Comparison of ENCODE assay signal across 13 cellular contexts in the genomic region with DNA sequence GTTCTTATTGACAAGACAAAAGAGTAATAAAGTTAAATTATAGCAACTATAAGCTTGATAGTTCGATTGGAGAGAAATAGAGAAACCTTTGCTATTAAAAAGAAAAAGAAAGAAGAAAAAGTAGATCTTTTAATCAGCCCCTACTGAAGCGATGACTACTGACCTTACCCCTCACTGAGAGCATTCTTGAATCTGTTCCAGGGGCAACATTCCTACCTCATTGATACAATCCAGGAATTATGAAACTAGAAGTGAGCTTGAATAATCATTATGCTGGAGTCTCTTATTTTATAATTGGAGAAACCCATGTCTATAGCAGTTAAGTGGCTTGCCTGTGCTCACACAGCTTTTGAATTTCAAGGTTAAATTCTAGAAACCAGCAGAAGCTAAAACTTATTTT.
DNase-seq lines count a peak whose midpoint lies in the region; ATAC-seq and TF ChIP-seq lines count a peak whose summit lies in the region.
"Had no signal": no experiment of that assay in that cellular context is flagged by ENCODE, and none has a peak within 500 bp of the region (broad histone marks: within the 10 kb centered on the region; RNA-seq: fewer than 3 reads in every experiment).

No MANE protein-coding gene starts in this region.

- no peaks in the 10 kb centered on the region for H4K20me1 ChIP-seq in GM23338 (replicated peaks; ENCODE audit: insufficient read depth)

- H3K36me3 ChIP-seq in GM23338 (ENCODE audit: insufficient read depth) (no peaks in the 10 kb centered on the region), mucosa of descending colon (ENCODE audit: low read depth) (no peaks in the 10 kb centered on the region)
- H3K36me3 ChIP-seq: ascending aorta had no signal

- no peak overlapping the region for H3K4me3 Mint-ChIP-seq in GM23338
- no peak overlapping the region for H3K4me3 Mint-ChIP-seq in activated T-helper 2 cell treated with anti-CD3 and anti-CD28 coated beads, Interferon-gamma antibody, Interleukin-2, Interleukin-4, amounts not matched to agents 10 μg/mL and 5 μg/mL and 100 μg/mL, durations not matched to agents 14 hours and 24 hours and 36 hours (ENCODE audit: low read depth)
- H3K4me3 Mint-ChIP-seq: activated T-cell treated with anti-CD3 and anti-CD28 coated beads, Interleukin-2, amount 50 U/mL, for 4 hours had no signal

- H3K9me3 ChIP-seq in mucosa of descending colon: no peaks in the 10 kb centered on the region
- H3K9me3 ChIP-seq: ascending aorta had no signal

- ATAC-seq in GM23338 (no peak), mucosa of descending colon (no peak)
- ATAC-seq: activated CD4-positive, CD25-positive, alpha-beta regulatory T cell treated with anti-CD3 and anti-CD28 coated beads, Interleukin-2, amount 50 U/mL, for 24 hours; activated T-cell treated with anti-CD3 and anti-CD28 coated beads, Interleukin-2, amount 50 U/mL, for 4 hours; HCT116 had no signal

- H2AFZ ChIP-seq in GM23338: no peak overlapping the region

- H3K79me2 ChIP-seq in GM23338 (replicated peaks; ENCODE audit: insufficient read depth): no peaks in the 10 kb centered on the region

- H3K4me3 ChIP-seq in GM23338: no peak overlapping the region
- no peak overlapping the region for H3K4me3 ChIP-seq in mucosa of descending colon
- H3K4me3 ChIP-seq: ascending aorta had no signal

- H3K27me3 ChIP-seq in GM23338 (ENCODE audit: insufficient read depth): no peaks in the 10 kb centered on the region
- H3K27me3 ChIP-seq: ascending aorta had no signal

- H3K27ac Mint-ChIP-seq in GM23338: no peak overlapping the region
- H3K27ac Mint-ChIP-seq in activated T-helper 2 cell treated with anti-CD3 and anti-CD28 coated beads, Interferon-gamma antibody, Interleukin-2, Interleukin-4, amounts not matched to agents 10 μg/mL and 5 μg/mL and 100 μg/mL, durations not matched to agents 14 hours and 24 hours and 36 hours: no peak overlapping the region

- H3K4me1 Mint-ChIP-seq in GM23338: peaks cover 14% of the 10 kb centered on the region
- H3K4me1 Mint-ChIP-seq in activated T-helper 2 cell treated with anti-CD3 and anti-CD28 coated beads, Interferon-gamma antibody, Interleukin-2, Interleukin-4, amounts not matched to agents 10 μg/mL and 5 μg/mL and 100 μg/mL, durations not matched to agents 14 hours and 24 hours and 36 hours (ENCODE audit: low read depth): no peaks in the 10 kb centered on the region

- no peak for TF ChIP-seq CTCF in GM23338 (conservative IDR thresholded peaks at IDR 0.05; ENCODE audit: low read depth in 2 of 2)
- TF ChIP-seq CTCF in mucosa of descending colon (IDR thresholded peaks at IDR 0.05): no peak

- DNase-seq in GM23338 (ENCODE audit: low spot score) (no peak), T1000 (lab: John Stamatoyannopoulos, UW) (peak; percentile 18), fibroblast of the conjunctiva (ENCODE audit: low read depth) (peak; percentile 16), stromal cell of bone marrow (ENCODE audit: low read depth) (peak; percentile 55), mucosa of descending colon (no peak), NCI-H187 treated with DMSO at 0.1 percent for 48 hours (lab: John Stamatoyannopoulos, UW) (no peak)
- no peak for DNase-seq in activated T-helper 2 cell treated with anti-CD3 and anti-CD28 coated beads, Interferon-gamma antibody, Interleukin-2, Interleukin-4, amounts not matched to agents 10 μg/mL and 5 μg/mL and 100 μg/mL, durations not matched to agents 14 hours and 24 hours and 36 hours (ENCODE audit: low spot score)
- DNase-seq: activated T-cell treated with anti-CD3 and anti-CD28 coated beads, Interleukin-2, amount 50 U/mL, for 4 hours; NCI-H1436; NCI-H526 had no signal

- no peaks in the 10 kb centered on the region for H3F3A ChIP-seq in GM23338 (replicated peaks; ENCODE audit: low read depth)

- intact Hi-C loops in activated T-helper 2 cell treated with anti-CD3 and anti-CD28 coated beads, Interferon-gamma antibody, Interleukin-2, Interleukin-4, amounts not matched to agents 10 μg/mL and 5 μg/mL and 100 μg/mL, durations not matched to agents 14 hours and 24 hours and 36 hours (cut with micrococcal nuclease): no loop called here
- intact Hi-C loops in mucosa of descending colon (cut with DNase I, micrococcal nuclease): no loop called here

- peaks cover 3% of the 10 kb centered on the region; the same call in 2 of the 3 replicates for H3K36me3 Mint-ChIP-seq in GM23338 (ENCODE audit: low read depth)
- no peaks in the 10 kb centered on the region for H3K36me3 Mint-ChIP-seq in activated T-helper 2 cell treated with anti-CD3 and anti-CD28 coated beads, Interferon-gamma antibody, Interleukin-2, Interleukin-4, amounts not matched to agents 10 μg/mL and 5 μg/mL and 100 μg/mL, durations not matched to agents 14 hours and 24 hours and 36 hours (ENCODE audit: low read depth)

- H3K27ac ChIP-seq in GM23338 (ENCODE audit: low read depth): no peak overlapping the region
- H3K27ac ChIP-seq: ascending aorta had no signal

- no peaks in the 10 kb centered on the region for H3K27me3 Mint-ChIP-seq in GM23338 (ENCODE audit: insufficient read depth, low read depth, poor library complexity)
- no peaks in the 10 kb centered on the region for H3K27me3 Mint-ChIP-seq in activated T-helper 2 cell treated with anti-CD3 and anti-CD28 coated beads, Interferon-gamma antibody, Interleukin-2, Interleukin-4, amounts not matched to agents 10 μg/mL and 5 μg/mL and 100 μg/mL, durations not matched to agents 14 hours and 24 hours and 36 hours (ENCODE audit: low read depth)

- H3K9me2 ChIP-seq in GM23338 (ENCODE audit: insufficient read depth): peaks cover 7% of the 10 kb centered on the region; the same call in 1 of the 2 replicates

- H3K9me3 Mint-ChIP-seq in GM23338: peaks cover 6% of the 10 kb centered on the region; the same call in 1 of the 3 replicates
- no peaks in the 10 kb centered on the region for H3K9me3 Mint-ChIP-seq in activated T-helper 2 cell treated with anti-CD3 and anti-CD28 coated beads, Interferon-gamma antibody, Interleukin-2, Interleukin-4, amounts not matched to agents 10 μg/mL and 5 μg/mL and 100 μg/mL, durations not matched to agents 14 hours and 24 hours and 36 hours

- H3K4me1 ChIP-seq in GM23338 (ENCODE audit: insufficient read depth): peaks cover 13% of the 10 kb centered on the region
- H3K4me1 ChIP-seq in mucosa of descending colon (ENCODE audit: low read depth): no peaks in the 10 kb centered on the region
- H3K4me1 ChIP-seq: ascending aorta had no signal

- H3K4me2 ChIP-seq in GM23338: 0 out of 2 replicates have a peak overlapping the region, but pooled peaks have one; percentile 1

TF ChIP-seq in GM23338, 12 proteins besides CTCF, POLR2A, EP300 and RAD21:
- TF ChIP-seq ZNF331 (CRISPR knock-in tag; IDR thresholded peaks at IDR 0.05; ENCODE audit: low read depth): no peak
- TF ChIP-seq ZNF114 (CRISPR knock-in tag; IDR thresholded peaks at IDR 0.05): no peak

Comparison
In these comparisons a context has a peak if more than half of its experiments do, and no peak if none do; other contexts are left out.
1. DNase-seq: peak in T1000 (single experiment), fibroblast of the conjunctiva (single experiment) and stromal cell of bone marrow (single experiment); none in GM23338 (single experiment), activated T-helper 2 cell treated with anti-CD3 and anti-CD28 coated beads, Interferon-gamma antibody, Interleukin-2, Interleukin-4, amounts not matched to agents 10 μg/mL and 5 μg/mL and 100 μg/mL, durations not matched to agents 14 hours and 24 hours and 36 hours (single experiment), mucosa of descending colon (0 of 3) and NCI-H187 treated with DMSO at 0.1 percent for 48 hours (single experiment).